Comparison of ENCODE assay signal across 15 cellular contexts in genomic region chr5:82388186-82388585, GRCh38.
A peak's percentile ranks its signal among the peaks of the same experiment; 100 is the strongest.
DNase-seq lines count a peak whose midpoint lies in the region; TF ChIP-seq lines count a peak whose summit lies in the region.
"Had no signal": no experiment of that assay in that cellular context is flagged by ENCODE, and none has a peak within 500 bp of the region (broad histone marks: within the 10 kb centered on the region; RNA-seq: fewer than 3 reads in every experiment).

No MANE protein-coding gene starts in this region.

- WGBS in smooth muscle cell (ENCODE audit: low lambda C conversion rate) = 34% methylated on average over 6 of the region's 6 CpGs

- DNase-seq in EL (peak; percentile 74), SJSA1 (ENCODE audit: low read depth in 1 of 2, low spot score in 2 of 2) (peak; percentile 51 to 80), fibroblast of lung (ENCODE audit: low read depth in 2 of 2) (peak; percentile 59 to 97), smooth muscle cell (lab: John Stamatoyannopoulos, UW; ENCODE audit: unreplicated experiment) (no peak), NCI-H1048 (lab: John Stamatoyannopoulos, UW) (no peak), NCI-H1417 treated with DMSO at 0.1 percent for 48 hours (lab: John Stamatoyannopoulos, UW) (no peak), NCI-H1105 (lab: John Stamatoyannopoulos, UW) (no peak)
- DNase-seq: activated gamma-delta T cell treated with Interleukin-2 at 50 U/mL for 16 hours, hippocampal formation, left ventricle myocardium superior, NCI-H1930, NCI-H526, T-helper 9 cell had no signal

- H4K20me1 ChIP-seq in fibroblast of lung (ENCODE audit: control insufficient read depth, extremely low read depth, insufficient read depth, low read length) = no peaks in the 10 kb centered on the region
- H4K20me1 ChIP-seq in smooth muscle cell (ENCODE audit: low read depth) = no peaks in the 10 kb centered on the region

- H3K79me2 ChIP-seq in fibroblast of lung (ENCODE audit: control insufficient read depth, insufficient read depth, low read length) (no peaks in the 10 kb centered on the region), smooth muscle cell (ENCODE audit: low read depth) (peaks cover 12% of the 10 kb centered on the region)

- TF ChIP-seq CTCF in fibroblast of lung (conservative IDR thresholded peaks at IDR 0.05 in 1 of 2, IDR thresholded peaks at IDR 0.05 in 1 of 2; ENCODE audit: low read depth in 1 of 2, low read length in 2 of 2) (no peak), smooth muscle cell (IDR thresholded peaks at IDR 0.05; ENCODE audit: borderline replicate concordance, insufficient read depth, poor library complexity, severe bottlenecking) (no peak)

- H3K9me3 ChIP-seq in SJSA1 (replicated peaks) (no peaks in the 10 kb centered on the region), fibroblast of lung (ENCODE audit: control insufficient read depth, insufficient read depth, low read depth, low read length) (no peaks in the 10 kb centered on the region), smooth muscle cell (replicated peaks; ENCODE audit: low read depth) (no peaks in the 10 kb centered on the region)

- no peak overlapping the region for H3K4me3 ChIP-seq in SJSA1
- H3K4me3 ChIP-seq in fibroblast of lung (replicated peaks in 1 of 4; ENCODE audit: control extremely low read depth in 1 of 4, insufficient read depth in 1 of 4, low read depth in 3 of 4, low read length in 4 of 4) = no peak overlapping the region
- no peak overlapping the region for H3K4me3 ChIP-seq in smooth muscle cell
- H3K4me3 ChIP-seq: skin epidermis had no signal

- H3K27ac ChIP-seq in SJSA1 = peak overlapping the region; percentile 92
- no peak overlapping the region for H3K27ac ChIP-seq in fibroblast of lung (ENCODE audit: insufficient read depth, low read length)
- peak overlapping the region; percentile 97 for H3K27ac ChIP-seq in smooth muscle cell (ENCODE audit: low read depth)
- H3K27ac ChIP-seq: epithelial cell of prostate had no signal

- H2AFZ ChIP-seq in fibroblast of lung (ENCODE audit: low read length) = no peak overlapping the region
- no peak overlapping the region for H2AFZ ChIP-seq in smooth muscle cell (ENCODE audit: low read depth)

- peaks cover 18% of the 10 kb centered on the region for H3F3A ChIP-seq in smooth muscle cell (ENCODE audit: low read depth)

- H3K27me3 ChIP-seq in SJSA1 (replicated peaks) = no peaks in the 10 kb centered on the region
- H3K27me3 ChIP-seq in fibroblast of lung (ENCODE audit: control insufficient read depth, insufficient read depth, low read length) = no peaks in the 10 kb centered on the region
- H3K27me3 ChIP-seq in smooth muscle cell (ENCODE audit: low read depth) = no peaks in the 10 kb centered on the region

- H3K36me3 ChIP-seq in SJSA1 = no peaks in the 10 kb centered on the region
- no peaks in the 10 kb centered on the region for H3K36me3 ChIP-seq in fibroblast of lung (ENCODE audit: control insufficient read depth, insufficient read depth, low read length)
- no peaks in the 10 kb centered on the region for H3K36me3 ChIP-seq in smooth muscle cell (ENCODE audit: low read depth)

- H3K4me1 ChIP-seq in SJSA1 (replicated peaks) = peaks cover 51% of the 10 kb centered on the region
- H3K4me1 ChIP-seq in fibroblast of lung (ENCODE audit: control insufficient read depth, extremely low read depth, insufficient read depth, low read length) = peaks cover 7% of the 10 kb centered on the region
- H3K4me1 ChIP-seq in smooth muscle cell (ENCODE audit: low read depth) = peaks cover 25% of the 10 kb centered on the region

- H3K4me2 ChIP-seq in fibroblast of lung (ENCODE audit: extremely low read depth, insufficient read depth, low read length) (no peak overlapping the region), smooth muscle cell (peak overlapping the region; percentile 62)

- no peak overlapping the region for H3K9ac ChIP-seq in fibroblast of lung (ENCODE audit: insufficient read depth, low read length)
- H3K9ac ChIP-seq in smooth muscle cell (ENCODE audit: low read depth) = peak overlapping the region; percentile 77

Comparison
In these comparisons a context has a peak if more than half of its experiments do, and no peak if none do; other contexts are left out.
1. DNase-seq: peak in EL (single experiment), SJSA1 (2 of 2) and fibroblast of lung (2 of 2); none in smooth muscle cell (single experiment), NCI-H1048 (single experiment), NCI-H1417 treated with DMSO at 0.1 percent for 48 hours (single experiment) and NCI-H1105 (single experiment).